In the genomic region with DNA sequence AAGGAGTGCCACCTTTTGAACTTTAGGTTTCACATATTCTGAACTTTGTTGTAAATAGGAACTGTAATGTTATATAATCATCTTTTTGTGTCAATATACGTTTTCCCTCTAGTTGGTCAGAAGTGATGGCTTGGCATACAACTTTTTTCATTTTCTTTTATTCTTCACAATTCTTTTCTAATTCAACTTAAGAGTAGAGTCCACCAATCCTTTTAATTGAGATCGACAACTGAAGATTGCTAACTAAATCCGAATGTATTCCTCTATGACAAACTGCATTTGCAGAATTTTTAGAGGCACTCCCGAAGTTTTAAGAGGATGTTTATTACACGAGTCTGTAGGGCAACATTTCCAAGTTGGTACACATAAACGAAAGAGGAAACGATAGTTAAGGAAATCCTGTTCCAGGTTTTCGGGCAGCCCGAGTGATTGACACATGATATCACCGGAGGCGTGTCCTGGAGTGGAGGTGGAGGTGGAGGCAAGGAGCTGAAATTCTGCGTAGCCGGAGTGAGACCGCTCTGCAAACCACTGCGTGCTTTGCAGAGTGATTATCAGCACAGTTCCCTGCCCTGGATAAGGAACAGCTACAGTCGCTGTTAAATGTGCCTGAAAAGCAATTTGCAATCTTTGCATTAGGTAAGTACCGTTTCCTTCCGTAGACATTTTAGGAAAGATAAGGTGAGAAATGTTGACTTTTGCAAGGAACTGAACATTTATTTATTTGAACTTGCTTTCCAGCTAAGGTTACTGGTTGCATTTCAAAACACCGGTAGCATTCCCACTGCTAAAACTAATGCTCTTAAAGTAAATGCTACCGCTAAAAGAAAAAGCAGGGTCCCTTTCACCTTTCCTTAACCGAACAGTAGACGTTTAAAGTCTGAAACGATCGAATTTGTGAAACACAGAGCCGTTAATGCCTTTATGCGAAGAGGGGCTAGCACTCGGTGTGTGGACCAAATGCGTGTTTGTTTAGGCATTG, we compare ENCODE assay signal across 8 cellular contexts. TPM values are rescaled to one million over a fixed set of nuclear protein-coding genes. Genes with fewer than 3 reads are reported as not detected.
DNase-seq lines count a peak whose midpoint lies in the region; ATAC-seq, FAIRE-seq and TF ChIP-seq lines count a peak whose summit lies in the region.

A gene with protein sequence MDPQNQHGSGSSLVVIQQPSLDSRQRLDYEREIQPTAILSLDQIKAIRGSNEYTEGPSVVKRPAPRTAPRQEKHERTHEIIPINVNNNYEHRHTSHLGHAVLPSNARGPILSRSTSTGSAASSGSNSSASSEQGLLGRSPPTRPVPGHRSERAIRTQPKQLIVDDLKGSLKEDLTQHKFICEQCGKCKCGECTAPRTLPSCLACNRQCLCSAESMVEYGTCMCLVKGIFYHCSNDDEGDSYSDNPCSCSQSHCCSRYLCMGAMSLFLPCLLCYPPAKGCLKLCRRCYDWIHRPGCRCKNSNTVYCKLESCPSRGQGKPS (plus strand): TSS at position 502 of the 982 bp plus-strand sequence. CDS start 4,797 bp downstream, outside the sequence.

- TSS peak; percentile 39 for BruUV-seq in HepG2 (replicated peaks; lab: Mats Ljungman, UMichigan)

- H3K4me3 ChIP-seq in BLaER1 (peak within 1 kb of the TSS; percentile 87), dorsolateral prefrontal cortex (peak within 1 kb of the TSS; percentile 54 to 84 (median 74)), HepG2 (replicated peaks in 1 of 3; ENCODE audit: insufficient read depth in 1 of 3, low read depth in 2 of 3, low read length in 3 of 3) (peak within 1 kb of the TSS; percentile 83 to 96 (median 90))

- H3K9ac ChIP-seq in BLaER1, result peak within 1 kb of the TSS; percentile 81
- H3K9ac ChIP-seq in HepG2 (ENCODE audit: insufficient read depth, low read depth, low read length), result peak within 1 kb of the TSS; percentile 87

- H3K4me2 ChIP-seq in BLaER1, result peak within 1 kb of the TSS; percentile 98
- peak within 1 kb of the TSS; percentile 74 for H3K4me2 ChIP-seq in HepG2 (ENCODE audit: low read depth, low read length)

- peak within 1 kb of the TSS; percentile 21 for H2AFZ ChIP-seq in HepG2 (ENCODE audit: low read length)

- TF ChIP-seq RAD21 in HepG2 (CRISPR knock-in tag; IDR thresholded peaks at IDR 0.05), result no peak; the same call in 1 of the 2 replicates

- intact Hi-C loops in dorsolateral prefrontal cortex (cut with DNase I) (loop anchor here (5.0 to 10.0 kb wide), 4 partner anchors 111 to 268 kb away; no protein-coding TSS in a partner anchor), HepG2 (cut with micrococcal nuclease; ENCODE audit: unreplicated experiment) (loop anchor here (1.0 to 5.0 kb wide), 7 partner anchors 47 to 293 kb away; no protein-coding TSS in a partner anchor)

- H3K27me3 ChIP-seq in BLaER1 (peaks cover 42% of the 10 kb centered on the region), dorsolateral prefrontal cortex (peaks cover 0 to 5% (median 0%) of the 10 kb centered on the region in 45 donors), HepG2 (ENCODE audit: control insufficient read depth in 1 of 2, insufficient read depth in 2 of 2, low read length in 2 of 2) (no peaks in the 10 kb centered on the region; a peak in 1 of 5 replicates)

- TF ChIP-seq CTCF in dorsolateral prefrontal cortex (IDR thresholded peaks at IDR 0.05 in 54 of 56, conservative IDR thresholded peaks at IDR 0.05 in 2 of 56; ENCODE audit: low read depth in 1 of 56, partially characterized antibody in 56 of 56), result peak in 6 of 56 donors; percentile 5 to 32 (median 11)
- TF ChIP-seq CTCF in HepG2 (CRISPR knock-in tag; IDR thresholded peaks at IDR 0.05), result no peak; the same call in 1 of the 2 replicates

- ATAC-seq in GM19397 (IDR thresholded peaks at IDR 0.05; ENCODE audit: unreplicated experiment) (peak; percentile 32), HG03558 (IDR thresholded peaks at IDR 0.05; ENCODE audit: extremely low read depth, unreplicated experiment) (peak; percentile 43), HepG2 (peak; percentile 84)

- POLR2A ChIA-PET in HepG2 (lab: Yijun Ruan, JAX), result interaction anchor here (0.9 to 3.4 kb wide), 15 partner anchors 13 to 253 kb away, joined by 3 to 33 read pairs (median 5); no protein-coding TSS in a partner anchor

- H3K9me3 ChIP-seq in BLaER1 (no peaks in the 10 kb centered on the region), HepG2 (ENCODE audit: low read length) (no peaks in the 10 kb centered on the region)

- 0 out of 4 replicates have a peak, but pooled peaks of 1 of the 2 experiments have one; percentile 16 for TF ChIP-seq EP300 in HepG2 (IDR thresholded peaks at IDR 0.05; ENCODE audit: low read depth in 2 of 2, low read length in 2 of 2)
- peak; percentile 46; the same call in 1 of the 2 replicates for TF ChIP-seq EP300 in HepG2 (CRISPR knock-in tag; IDR thresholded peaks at IDR 0.05; ENCODE audit: borderline replicate concordance)

- FAIRE-seq in HepG2 (lab: Jason Lieb, UNC), result peak; percentile 94

- H3K36me3 ChIP-seq in BLaER1, result peaks cover 2% of the 10 kb centered on the region
- peaks cover 8 to 12% of the 10 kb centered on the region in 2 experiments; a peak in 4 of 5 replicates for H3K36me3 ChIP-seq in HepG2 (replicated peaks in 1 of 2; ENCODE audit: control insufficient read depth in 1 of 2, insufficient read depth in 2 of 2, low read length in 2 of 2)

- WGBS in HepG2 (ENCODE audit: low lambda C conversion rate), result 2% methylated on average over 28 of the region's 28 CpGs

- in situ Hi-C loops in HepG2 (cut with HindIII; ENCODE audit: extremely low pct_ligation_motif_present, low pct_unique_long_range_greater_than_20kb), result loop anchor here (5.0 to 25.0 kb wide), 6 partner anchors 81 to 866 kb away; no protein-coding TSS in a partner anchor

- H3K27ac ChIP-seq in BLaER1 (peak within 1 kb of the TSS; percentile 75), dorsolateral prefrontal cortex (peak within 1 kb of the TSS in 56 of 59 donors; percentile 7 to 92 (median 76)), HepG2 (ENCODE audit: extremely low read length, insufficient read depth, low read length) (peak within 1 kb of the TSS; percentile 90)

- peak; percentile 58 for DNase-seq in NCI-H774 (lab: John Stamatoyannopoulos, UW)
- peak; percentile 75 to 83 for DNase-seq in activated CD4-positive, alpha-beta T cell treated with anti-CD3 and anti-CD28 coated beads, Interleukin-2, amount 50 U/mL, for 48 hours
- DNase-seq in dorsolateral prefrontal cortex, result peak; percentile 35 to 88 (median 78)
- peak; percentile 95 for DNase-seq in HepG2 (ENCODE audit: low spot score)
- peak; percentile 58 to 60 for DNase-seq in stimulated activated CD4-positive, alpha-beta T cell treated with anti-CD3 and anti-CD28 coated beads, Interleukin-2, amount 100 ng/mL, for 48 hours

- CTCF ChIA-PET in HepG2 (lab: Yijun Ruan, JAX; ENCODE audit: low intra/inter-chr PET ratio, low total read pairs), result interaction anchor here (1.2 kb wide), 1 partner anchor 169 kb away, joined by 3 read pairs; no protein-coding TSS in a partner anchor

- H4K20me1 ChIP-seq in BLaER1 (0 out of 2 replicates have a peak, but pooled peaks cover 6% of the 10 kb centered on the region), HepG2 (ENCODE audit: insufficient read depth, low read length) (peaks cover 11% of the 10 kb centered on the region; the same call in 1 of the 2 replicates)

- H3K79me2 ChIP-seq in HepG2 (ENCODE audit: insufficient read depth, low read length), result peaks cover 50% of the 10 kb centered on the region

- TF ChIP-seq POLR2A in HepG2 (IDR thresholded peaks at IDR 0.05; ENCODE audit: insufficient read depth in 1 of 2, low read depth in 2 of 2, low read length in 2 of 2), result peak; percentile 92 to 94

- peaks cover 24% of the 10 kb centered on the region for H3K4me1 ChIP-seq in BLaER1
- peaks cover 17% of the 10 kb centered on the region for H3K4me1 ChIP-seq in HepG2 (ENCODE audit: insufficient read depth, low read length)

TF ChIP-seq in HepG2, 621 proteins besides CTCF, POLR2A, EP300 and RAD21 (continues in another document):
- TF ChIP-seq NFE2L2 (IDR thresholded peaks at IDR 0.05; ENCODE audit: low read length) (no peak), CBX2 (IDR thresholded peaks at IDR 0.05; ENCODE audit: low read depth, low read length) (no peak), CBX2 (CRISPR knock-in tag; IDR thresholded peaks at IDR 0.05; ENCODE audit: low read depth) (no peak), ZNF556 (CRISPR knock-in tag; IDR thresholded peaks at IDR 0.05; ENCODE audit: borderline replicate concordance) (no peak; the same call in 1 of the 2 replicates), SMARCC2 (IDR thresholded peaks at IDR 0.05) (no peak; the same call in 1 of the 2 replicates), U2AF1 (optimal IDR thresholded peaks at IDR 0.05; ENCODE audit: low read depth, low read length) (no peak)

RNA-seq across cellular contexts. Expression of the gene that starts here (rescaled TPM):
- 10 to 100 TPM in 114 of 120 experiments, 1 to 10 TPM in 6; 6.6 to 33.5 (median 17.6) TPM for total RNA-seq in dorsolateral prefrontal cortex
- 22.5 and 24.7 TPM in 2 replicates for total RNA-seq in HepG2 (2016; rRNA removed; fragmentation: Illumina TruSeq; extraction: Trizol)
- total RNA-seq in HepG2 (2016; cell fraction: cytosol; rRNA removed; fragmentation: Illumina TruSeq; extraction: Trizol; ENCODE audit: low read depth), result 4.3 and 5.4 TPM in 2 replicates
- total RNA-seq in HepG2 (2016; cell fraction: insoluble cytoplasmic fraction; rRNA removed; fragmentation: Illumina TruSeq; extraction: Trizol), result 21.4 and 23.6 TPM in 2 replicates
- total RNA-seq in HepG2 (2016; cell fraction: membrane; rRNA removed; fragmentation: Illumina TruSeq; extraction: Trizol), result 14.5 and 17.5 TPM in 2 replicates
- 31.3 and 35.8 TPM in 2 replicates for total RNA-seq in HepG2 (2016; cell fraction: nucleus; rRNA removed; fragmentation: Illumina TruSeq; extraction: Trizol)
- 33.4 and 35.4 TPM in 2 replicates for polyA plus RNA-seq in HepG2 (2011; rRNA removed)
- 19.4 and 28.2 TPM in 2 replicates for polyA plus RNA-seq in HepG2 (2011; cell fraction: cytosol; rRNA removed)
- polyA plus RNA-seq in HepG2 (2011; cell fraction: nucleus; rRNA removed), result 51.7 and 53.2 TPM in 2 replicates
- 31.5 and 33.4 TPM in 2 replicates for polyA plus RNA-seq in HepG2 (2012)
- polyA plus RNA-seq in HepG2 (2016; cell fraction: cytosol; fragmentation: Illumina TruSeq; extraction: Trizol; ENCODE audit: low read depth), result 1.8 and 1.9 TPM in 2 replicates
- 22.0 and 23.2 TPM in 2 replicates for polyA plus RNA-seq in HepG2 (2016; cell fraction: insoluble cytoplasmic fraction; fragmentation: Illumina TruSeq; extraction: Trizol; ENCODE audit: low read depth)
- 7.4 and 7.5 TPM in 2 replicates for polyA plus RNA-seq in HepG2 (2016; cell fraction: membrane; fragmentation: Illumina TruSeq; extraction: Trizol; ENCODE audit: low read depth)
- 70.5 and 74.3 TPM in 2 replicates for polyA plus RNA-seq in HepG2 (2016; cell fraction: nucleus; fragmentation: Illumina TruSeq; extraction: Trizol; ENCODE audit: insufficient read depth, low read depth)
- polyA minus RNA-seq in HepG2 (2011; rRNA and poly(A)+ RNA removed; ENCODE audit: low replicate concordance), result 0.26 and 48.0 TPM in 2 replicates
- polyA minus RNA-seq in HepG2 (2011; cell fraction: cytosol; rRNA and poly(A)+ RNA removed), result 37.3 and 43.9 TPM in 2 replicates
- 61.7 and 66.8 TPM in 2 replicates for polyA minus RNA-seq in HepG2 (2011; cell fraction: nucleus; rRNA and poly(A)+ RNA removed)

Comparison
In these comparisons a context has a peak if more than half of its experiments do, and no peak if none do; other contexts are left out.
1. Peak in every context shown above with its lines: DNase-seq, ATAC-seq, H3K4me3 ChIP-seq and H3K27ac ChIP-seq.
2. ATAC-seq: peak in every context shown above with its lines; median percentile 84 in HepG2; 43 in HG03558; 32 in GM19397.